Comparison of ENCODE assay signal across 11 cellular contexts in the genomic region with DNA sequence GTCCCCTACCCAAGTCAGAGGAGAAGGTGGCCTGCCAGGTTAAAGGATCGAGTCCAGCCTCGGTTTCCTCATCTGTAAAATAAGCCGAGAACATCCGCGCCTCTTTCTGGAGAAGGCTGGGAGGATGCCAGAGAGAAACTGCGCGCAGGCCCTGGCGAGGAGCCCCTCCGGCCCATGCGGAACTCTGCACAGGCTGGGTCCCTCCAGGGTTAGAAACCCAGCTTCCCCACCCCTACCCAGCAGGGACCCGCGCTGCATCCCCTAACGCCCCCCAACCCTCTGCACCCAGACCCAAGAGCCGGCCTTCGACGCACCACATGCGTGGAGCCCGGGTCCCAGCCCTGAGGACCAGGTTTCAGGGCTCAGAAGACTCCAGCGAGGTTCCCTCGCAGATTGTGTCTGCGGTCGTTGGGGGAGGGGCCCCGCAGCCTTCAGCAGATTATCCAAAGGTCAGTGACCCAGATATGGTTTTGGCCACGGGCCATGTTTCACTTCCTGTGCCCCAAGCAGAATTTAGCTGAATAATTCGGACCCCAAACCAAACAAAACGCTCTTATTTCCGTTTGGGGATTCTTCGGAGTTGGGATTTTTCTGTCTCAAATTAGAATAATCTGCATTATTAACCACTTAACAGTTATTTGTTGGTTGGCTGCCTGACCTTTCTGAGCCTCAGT.
DNase-seq lines count a peak whose midpoint lies in the region; ATAC-seq, FAIRE-seq and TF ChIP-seq lines count a peak whose summit lies in the region.
"Had no signal": no experiment of that assay in that cellular context is flagged by ENCODE, and none has a peak within 500 bp of the region (broad histone marks: within the 10 kb centered on the region; RNA-seq: fewer than 3 reads in every experiment).

No MANE protein-coding gene starts in this region.

- peak overlapping the region; percentile 53 for H3K4me3 Mint-ChIP-seq in CD8-positive, alpha-beta T cell
- H3K4me3 Mint-ChIP-seq in activated naive CD8-positive, alpha-beta T cell treated with anti-CD3 and anti-CD28 coated beads, Interleukin-2, amount 50 U/mL, for 24 hours: peak overlapping the region; percentile 50
- H3K4me3 Mint-ChIP-seq in naive thymus-derived CD4-positive, alpha-beta T cell: peak overlapping the region in 9 of 10 donors; percentile 49 to 82 (median 71)

- H3K4me1 Mint-ChIP-seq in CD8-positive, alpha-beta T cell (ENCODE audit: low read depth): peaks cover 39% of the 10 kb centered on the region
- H3K4me1 Mint-ChIP-seq in activated naive CD8-positive, alpha-beta T cell treated with anti-CD3 and anti-CD28 coated beads, Interleukin-2, amount 50 U/mL, for 24 hours: peaks cover 40% of the 10 kb centered on the region
- peaks cover 30 to 49% (median 40%) of the 10 kb centered on the region in 7 donors for H3K4me1 Mint-ChIP-seq in naive thymus-derived CD4-positive, alpha-beta T cell

- intact Hi-C loops in CD8-positive, alpha-beta T cell (cut with DNase I, micrococcal nuclease): loop anchor here in 1 of 2 experiments (5.0 kb wide), 1 partner anchor 42 kb away; no protein-coding TSS in a partner anchor
- intact Hi-C loops in naive thymus-derived CD4-positive, alpha-beta T cell (cut with micrococcal nuclease): loop anchor here in 1 of 2 donors (5.0 kb wide), 1 partner anchor 167 kb away; the partner anchor contains the start of gene UBE2H

- no peak overlapping the region for H3K27ac ChIP-seq in CD8-positive, alpha-beta T cell (ENCODE audit: low read depth, low read length)
- H3K27ac ChIP-seq in naive thymus-derived CD4-positive, alpha-beta T cell (ENCODE audit: low read depth, low read length): no peak overlapping the region
- H3K27ac ChIP-seq: epithelial cell of prostate had no signal

- peaks cover 57% of the 10 kb centered on the region for H3K27me3 ChIP-seq in CD8-positive, alpha-beta T cell (ENCODE audit: insufficient read depth, low read length)
- peaks cover 26 to 55% of the 10 kb centered on the region in 2 donors for H3K27me3 ChIP-seq in naive thymus-derived CD4-positive, alpha-beta T cell (ENCODE audit: control insufficient read depth in 2 of 2, insufficient read depth in 2 of 2, low read length in 2 of 2)

- H3K27ac Mint-ChIP-seq in CD8-positive, alpha-beta T cell: no peak overlapping the region
- H3K27ac Mint-ChIP-seq in activated naive CD8-positive, alpha-beta T cell treated with anti-CD3 and anti-CD28 coated beads, Interleukin-2, amount 50 U/mL, for 24 hours: no peak overlapping the region
- H3K27ac Mint-ChIP-seq in naive thymus-derived CD4-positive, alpha-beta T cell: no peak overlapping the region

- H3K36me3 ChIP-seq in CD8-positive, alpha-beta T cell (ENCODE audit: insufficient read depth, low read length): no peaks in the 10 kb centered on the region
- no peaks in the 10 kb centered on the region for H3K36me3 ChIP-seq in naive thymus-derived CD4-positive, alpha-beta T cell (ENCODE audit: control insufficient read depth in 2 of 3, insufficient read depth in 3 of 3, low read length in 3 of 3)

- no peak overlapping the region for H3K4me3 ChIP-seq in CD8-positive, alpha-beta T cell (ENCODE audit: low read depth, low read length)
- peak overlapping the region; percentile 46 for H3K4me3 ChIP-seq in naive thymus-derived CD4-positive, alpha-beta T cell (ENCODE audit: low read length)

- no peak for ATAC-seq in CD8-positive, alpha-beta T cell
- ATAC-seq in activated naive CD8-positive, alpha-beta T cell treated with anti-CD3 and anti-CD28 coated beads, Interleukin-2, amount 50 U/mL, for 24 hours: no peak
- no peak for ATAC-seq in naive thymus-derived CD4-positive, alpha-beta T cell
- no peak for ATAC-seq in omental fat pad (ENCODE audit: low FRiP score)

- H3K9me3 Mint-ChIP-seq in CD8-positive, alpha-beta T cell: no peaks in the 10 kb centered on the region
- no peaks in the 10 kb centered on the region for H3K9me3 Mint-ChIP-seq in activated naive CD8-positive, alpha-beta T cell treated with anti-CD3 and anti-CD28 coated beads, Interleukin-2, amount 50 U/mL, for 24 hours
- H3K9me3 Mint-ChIP-seq in naive thymus-derived CD4-positive, alpha-beta T cell: peaks cover 0 to 9% (median 0%) of the 10 kb centered on the region in 11 donors

- no peak for DNase-seq in CD8-positive, alpha-beta T cell
- DNase-seq in HuH-7.5 (ENCODE audit: low spot score) (peak; percentile 73), hippocampal formation (lab: John Stamatoyannopoulos, UW) (no peak), omental fat pad (ENCODE audit: low spot score) (no peak), D721Med (ENCODE audit: insufficient read length, low spot score) (no peak), DMS114 treated with DMSO at 0.1 percent for 48 hours (lab: John Stamatoyannopoulos, UW; ENCODE audit: unreplicated experiment) (no peak)
- DNase-seq in activated naive CD8-positive, alpha-beta T cell treated with anti-CD3 and anti-CD28 coated beads, Interleukin-2, amount 50 U/mL, for 24 hours: peak; percentile 45
- DNase-seq in naive thymus-derived CD4-positive, alpha-beta T cell: no peak
- DNase-seq: activated naive CD4-positive, alpha-beta T cell; DMS79 had no signal

- no peak for FAIRE-seq in D721Med (lab: Jason Lieb, UNC)

- no peaks in the 10 kb centered on the region for H3K9me3 ChIP-seq in CD8-positive, alpha-beta T cell (ENCODE audit: low read length)
- no peaks in the 10 kb centered on the region for H3K9me3 ChIP-seq in naive thymus-derived CD4-positive, alpha-beta T cell (ENCODE audit: control insufficient read depth in 2 of 3, low read length in 3 of 3)

- TF ChIP-seq CTCF in CD8-positive, alpha-beta T cell (IDR thresholded peaks at IDR 0.05): no peak
- TF ChIP-seq CTCF in omental fat pad (IDR thresholded peaks at IDR 0.05): no peak
- no peak for TF ChIP-seq CTCF in D721Med (IDR thresholded peaks at IDR 0.05; ENCODE audit: insufficient read depth, missing control alignments)

- CTCF ChIA-PET in CD8-positive, alpha-beta T cell (lab: Charles Lee): no interaction called here
- CTCF ChIA-PET in naive thymus-derived CD4-positive, alpha-beta T cell (lab: Charles Lee): no interaction called here

- H3K36me3 Mint-ChIP-seq in CD8-positive, alpha-beta T cell: no peaks in the 10 kb centered on the region
- peaks cover 2% of the 10 kb centered on the region for H3K36me3 Mint-ChIP-seq in activated naive CD8-positive, alpha-beta T cell treated with anti-CD3 and anti-CD28 coated beads, Interleukin-2, amount 50 U/mL, for 24 hours (ENCODE audit: low read depth)
- peaks cover 0 to 4% (median 0%) of the 10 kb centered on the region in 5 donors for H3K36me3 Mint-ChIP-seq in naive thymus-derived CD4-positive, alpha-beta T cell

- H3K4me1 ChIP-seq in CD8-positive, alpha-beta T cell (ENCODE audit: insufficient read depth, low read length): peaks cover 54% of the 10 kb centered on the region
- H3K4me1 ChIP-seq in naive thymus-derived CD4-positive, alpha-beta T cell (ENCODE audit: control insufficient read depth in 2 of 2, insufficient read depth in 2 of 2, low read length in 2 of 2): peaks cover 23 to 50% of the 10 kb centered on the region in 2 donors

- POLR2A ChIA-PET in CD8-positive, alpha-beta T cell (lab: Charles Lee): no interaction called here
- POLR2A ChIA-PET in naive thymus-derived CD4-positive, alpha-beta T cell (lab: Charles Lee): no interaction called here

- H3K27me3 Mint-ChIP-seq in CD8-positive, alpha-beta T cell (ENCODE audit: low read depth): peaks cover 57% of the 10 kb centered on the region
- H3K27me3 Mint-ChIP-seq in activated naive CD8-positive, alpha-beta T cell treated with anti-CD3 and anti-CD28 coated beads, Interleukin-2, amount 50 U/mL, for 24 hours: peaks cover 70% of the 10 kb centered on the region
- peaks cover 61 to 83% (median 66%) of the 10 kb centered on the region in 5 donors for H3K27me3 Mint-ChIP-seq in naive thymus-derived CD4-positive, alpha-beta T cell

Comparison
In these comparisons a context has a peak if more than half of its experiments do, and no peak if none do; other contexts are left out.
1. DNase-seq: peak in HuH-7.5 (single experiment) and activated naive CD8-positive, alpha-beta T cell treated with anti-CD3 and anti-CD28 coated beads, Interleukin-2, amount 50 U/mL, for 24 hours (single experiment); none in CD8-positive, alpha-beta T cell (0 of 7), naive thymus-derived CD4-positive, alpha-beta T cell (0 of 9), hippocampal formation (0 of 2), omental fat pad (single experiment), D721Med (single experiment) and DMS114 treated with DMSO at 0.1 percent for 48 hours (single experiment).
2. Peak in every context shown above with its lines, with median percentiles within 50 percentile points of each other: H3K4me3 Mint-ChIP-seq.